9 cellular contexts compared by ENCODE assay signal in the genomic region with DNA sequence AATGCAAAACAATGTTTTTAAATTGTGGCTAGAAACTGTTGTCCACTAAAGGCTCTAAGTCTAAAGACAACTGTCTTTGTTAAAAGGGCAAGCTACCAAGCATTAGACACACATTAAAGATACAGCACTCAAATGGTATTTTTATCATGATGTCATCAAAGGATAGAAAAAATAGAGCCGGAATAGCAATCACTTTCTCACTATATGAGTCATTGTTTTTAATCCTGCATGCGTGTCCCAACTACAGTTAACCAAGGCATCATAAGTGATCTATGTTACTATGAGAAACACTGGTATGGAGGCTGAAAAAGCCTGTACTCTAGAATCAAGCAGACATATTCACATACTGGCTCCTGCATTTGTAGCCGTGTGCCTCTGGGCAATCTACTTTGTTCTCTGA. TPM values are rescaled to one million over a fixed set of nuclear protein-coding genes. Genes with fewer than 3 reads are reported as not detected.
DNase-seq lines count a peak whose midpoint lies in the region; ATAC-seq, FAIRE-seq and TF ChIP-seq lines count a peak whose summit lies in the region.
"Had no signal": no experiment of that assay in that cellular context is flagged by ENCODE, and none has a peak within 500 bp of the region (broad histone marks: within the 10 kb centered on the region; RNA-seq: fewer than 3 reads in every experiment).

No MANE protein-coding gene starts in this region.

- H3K9ac ChIP-seq in mesendoderm (ENCODE audit: low read length): no peak overlapping the region

- POLR2A ChIA-PET in A549 (lab: Yijun Ruan, JAX): no interaction called here

- H3K56ac ChIP-seq in mesendoderm (ENCODE audit: low read length): no peak overlapping the region

- FAIRE-seq in A549 (lab: Jason Lieb, UNC): no peak

- H2BK5ac ChIP-seq in mesendoderm (ENCODE audit: low read length): no peak overlapping the region

- H2BK120ac ChIP-seq in mesendoderm (ENCODE audit: low read depth, low read length): no peak overlapping the region

- H3K4me1 ChIP-seq in A549: peaks cover 25% of the 10 kb centered on the region
- H3K4me1 ChIP-seq in lower lobe of right lung: peaks cover 30% of the 10 kb centered on the region
- no peaks in the 10 kb centered on the region for H3K4me1 ChIP-seq in mesendoderm (ENCODE audit: control insufficient read depth, low read depth, low read length)

- H3K4me2 ChIP-seq in A549 (peak overlapping the region; percentile 87), mesendoderm (ENCODE audit: low read length) (no peak overlapping the region)

- no peak overlapping the region for H3K18ac ChIP-seq in mesendoderm (ENCODE audit: low read length)

- peak overlapping the region in 1 of 2 experiments; percentile 82; a peak in 3 of 6 replicates for H3K27ac ChIP-seq in A549
- H3K27ac ChIP-seq in HL-60 (replicated peaks): peak overlapping the region; percentile 91
- H3K27ac ChIP-seq in lower lobe of right lung: peak overlapping the region; percentile 95
- H3K27ac ChIP-seq in mesendoderm (ENCODE audit: low read depth, low read length): no peak overlapping the region

- peaks cover 12% of the 10 kb centered on the region for H3K79me2 ChIP-seq in mesendoderm (ENCODE audit: control insufficient read depth, insufficient read depth, low read length)

- no peak for TF ChIP-seq RAD21 in A549 (conservative IDR thresholded peaks at IDR 0.05 in 1 of 2, IDR thresholded peaks at IDR 0.05 in 1 of 2)

- H3K4ac ChIP-seq in mesendoderm (ENCODE audit: low read depth, low read length): no peak overlapping the region

- no peak for TF ChIP-seq CTCF in A549 (IDR thresholded peaks at IDR 0.05)
- no peak for TF ChIP-seq CTCF in HL-60 (IDR thresholded peaks at IDR 0.05; ENCODE audit: insufficient read depth, low read length)
- TF ChIP-seq CTCF in lower lobe of right lung (IDR thresholded peaks at IDR 0.05): no peak

- peaks cover 2% of the 10 kb centered on the region for H3K79me1 ChIP-seq in mesendoderm (ENCODE audit: low read length)

- CTCF ChIA-PET in A549 (lab: Yijun Ruan, JAX): no interaction called here

- WGBS in A549 (ENCODE audit: missing lambda C conversion rate): 55% methylated on average over 3 of the region's 3 CpGs
- no CpG with 5 or more reads among the region's 3 CpGs for WGBS in mesendoderm (ENCODE audit: extremely low coverage, insufficient coverage, low lambda C conversion rate)

- no peak overlapping the region for H4K8ac ChIP-seq in mesendoderm (ENCODE audit: low read depth, low read length)

- TF ChIP-seq EP300 in A549 (IDR thresholded peaks at IDR 0.05): no peak

- H2BK15ac ChIP-seq in mesendoderm (replicated peaks; ENCODE audit: low read depth): no peak overlapping the region

- no peak overlapping the region for H4K5ac ChIP-seq in mesendoderm (ENCODE audit: low read length)

- no peak overlapping the region; the same call in 2 of the 3 replicates for H3K4me3 ChIP-seq in A549
- no peak overlapping the region for H3K4me3 ChIP-seq in HL-60 (replicated peaks; ENCODE audit: insufficient read depth, low read length)
- peak overlapping the region; percentile 72 for H3K4me3 ChIP-seq in lower lobe of right lung
- no peak overlapping the region for H3K4me3 ChIP-seq in mesendoderm (ENCODE audit: low read length)

- ATAC-seq in A549: no peak
- no peak for ATAC-seq in lower lobe of right lung
- ATAC-seq in GM19328 (IDR thresholded peaks at IDR 0.05; ENCODE audit: unreplicated experiment): no peak
- ATAC-seq in GM19395 (IDR thresholded peaks at IDR 0.05; ENCODE audit: unreplicated experiment): no peak
- ATAC-seq: activated CD4-positive, alpha-beta T cell treated with anti-CD3 and anti-CD28 coated beads for 36 hours had no signal

- no peak overlapping the region for H3K23ac ChIP-seq in mesendoderm (ENCODE audit: low read length)

- TF ChIP-seq POLR2A in A549 (IDR thresholded peaks at IDR 0.05; ENCODE audit: low read length): no peak

- intact Hi-C loops in lower lobe of right lung (cut with DNase I): no loop called here

- DNase-seq in A549 (ENCODE audit: low read depth in 1 of 2, low spot score in 1 of 2): peak; percentile 15 to 24
- DNase-seq in HL-60 (ENCODE audit: low read depth in 1 of 2, low spot score in 1 of 2): no peak
- DNase-seq in astrocyte of the hippocampus (ENCODE audit: low read depth, low spot score): peak; percentile 77
- DNase-seq in lower lobe of right lung: no peak
- no peak for DNase-seq in NCI-H1092 treated with DMSO at 0.1 percent for 48 hours (lab: John Stamatoyannopoulos, UW)
- DNase-seq in mesendoderm: no peak
- DNase-seq: activated CD4-positive, alpha-beta T cell treated with anti-CD3 and anti-CD28 coated beads for 36 hours had no signal

- H3K9me3 ChIP-seq in A549 (no peaks in the 10 kb centered on the region), lower lobe of right lung (no peaks in the 10 kb centered on the region)

- H3K27me3 ChIP-seq in HL-60 (ENCODE audit: insufficient read depth, poor library complexity, severe bottlenecking) (no peaks in the 10 kb centered on the region), lower lobe of right lung (ENCODE audit: low read depth) (no peaks in the 10 kb centered on the region), mesendoderm (ENCODE audit: insufficient read depth, low read length, poor library complexity) (no peaks in the 10 kb centered on the region)

- no peak overlapping the region for H2AK5ac ChIP-seq in mesendoderm (ENCODE audit: low read length)

- H3K36me3 ChIP-seq in lower lobe of right lung (no peaks in the 10 kb centered on the region), mesendoderm (ENCODE audit: control insufficient read depth, insufficient read depth, low read length) (no peaks in the 10 kb centered on the region)

TF ChIP-seq in A549, 52 proteins besides CTCF, POLR2A, EP300 and RAD21:
- TF ChIP-seq FOSL2 (IDR thresholded peaks at IDR 0.05): no peak
- peak; percentile 75 for TF ChIP-seq FOSL2 (CRISPR knock-in tag; IDR thresholded peaks at IDR 0.05)
- TF ChIP-seq SMC3 (IDR thresholded peaks at IDR 0.05): no peak
- no peak for TF ChIP-seq KDM5A (IDR thresholded peaks at IDR 0.05)
- TF ChIP-seq, protein P1, sequence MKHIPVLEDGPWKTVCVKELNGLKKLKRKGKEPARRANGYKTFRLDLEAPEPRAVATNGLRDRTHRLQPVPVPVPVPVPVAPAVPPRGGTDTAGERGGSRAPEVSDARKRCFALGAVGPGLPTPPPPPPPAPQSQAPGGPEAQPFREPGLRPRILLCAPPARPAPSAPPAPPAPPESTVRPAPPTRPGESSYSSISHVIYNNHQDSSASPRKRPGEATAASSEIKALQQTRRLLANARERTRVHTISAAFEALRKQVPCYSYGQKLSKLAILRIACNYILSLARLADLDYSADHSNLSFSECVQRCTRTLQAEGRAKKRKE (CRISPR knock-in tag; IDR thresholded peaks at IDR 0.05; ENCODE audit: low read depth): no peak
- TF ChIP-seq FOSB (CRISPR knock-in tag; IDR thresholded peaks at IDR 0.05): no peak
- no peak for TF ChIP-seq POLR2AphosphoS2 (conservative IDR thresholded peaks at IDR 0.05; ENCODE audit: low read length)

RNA-seq across cellular contexts. Expression of a gene that starts 1.9 kb away (rescaled TPM):
- polyA plus RNA-seq in A549 (2011; rRNA removed): 47.2 and 56.5 TPM in 2 replicates
- polyA plus RNA-seq in A549 (2012; cell fraction: cytosol; rRNA removed): 7.6 and 8.4 TPM in 2 replicates
- 4.4 and 6.9 TPM in 2 replicates for polyA plus RNA-seq in A549 (2012; cell fraction: nucleus; rRNA removed)
- 22.3 to 28.1 TPM (median 24.9 TPM) in 3 replicates for polyA plus RNA-seq in A549 (2017; fragmentation: RNase III; extraction: RNeasy Plus Mini Kit Qiagen cat#74134 plus additional on column Dnase treatment)
- polyA minus RNA-seq in A549 (2011; rRNA and poly(A)+ RNA removed): 29.7 and 29.8 TPM in 2 replicates
- 84.0 TPM for total RNA-seq in lower lobe of right lung
- 32.8 TPM for polyA plus RNA-seq in mesendoderm (2013, experiment 1 of 2)
- 33.5 TPM for polyA plus RNA-seq in mesendoderm (2013, experiment 2 of 2)

Comparison
In these comparisons a context has a peak if more than half of its experiments do, and no peak if none do; other contexts are left out.
1. DNase-seq: peak in A549 (2 of 2) and astrocyte of the hippocampus (single experiment); none in HL-60 (0 of 2), lower lobe of right lung (single experiment), NCI-H1092 treated with DMSO at 0.1 percent for 48 hours (single experiment) and mesendoderm (single experiment).